ENCODE assay signal across 8 cellular contexts in the genomic region with DNA sequence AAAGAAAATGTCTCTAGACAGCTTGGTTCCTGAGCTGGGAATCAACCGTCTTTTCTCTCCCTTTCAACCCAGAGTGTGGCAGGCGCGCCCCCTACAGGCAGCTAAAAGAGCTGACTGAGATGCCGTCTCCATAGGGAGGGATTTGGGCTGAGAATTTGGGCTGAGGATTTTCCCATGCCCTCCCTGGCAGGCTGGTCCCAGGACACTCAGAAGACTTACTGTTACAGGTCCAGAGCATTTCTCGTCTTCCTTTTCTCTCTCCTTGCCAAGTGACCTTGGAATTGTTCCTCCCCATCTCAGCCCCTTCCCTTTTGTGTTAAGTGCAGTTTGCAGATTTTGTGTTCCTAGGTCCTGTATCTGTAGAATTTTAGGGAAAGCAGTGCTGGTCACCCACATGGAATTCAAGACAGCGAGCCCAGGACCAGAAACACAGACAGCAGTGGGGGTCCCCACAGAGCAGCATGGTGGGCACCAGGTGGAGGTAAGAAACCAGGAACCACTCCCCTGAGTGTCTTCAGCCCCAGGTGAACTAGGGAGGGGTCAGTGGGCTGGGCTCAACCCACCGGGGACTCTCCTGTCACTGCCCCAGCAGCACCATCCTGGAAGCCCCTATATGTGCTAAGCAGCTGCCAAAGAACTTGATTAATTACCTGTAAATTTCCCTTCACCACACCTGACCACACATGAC. TPM values are rescaled to one million over a fixed set of nuclear protein-coding genes. Genes with fewer than 3 reads are reported as not detected.
DNase-seq lines count a peak whose midpoint lies in the region; ATAC-seq and TF ChIP-seq lines count a peak whose summit lies in the region.

No MANE protein-coding gene starts in this region.

- no peak for ATAC-seq in HG03378 (IDR thresholded peaks at IDR 0.05; ENCODE audit: unreplicated experiment)

- H3K4me2 ChIP-seq in BLaER1, result 0 out of 2 replicates have a peak overlapping the region, but pooled peaks have one; percentile 4

- peaks cover 14% of the 10 kb centered on the region for H3K9me3 ChIP-seq in BLaER1

- no peaks in the 10 kb centered on the region for H3K27me3 ChIP-seq in BLaER1

- H3K4me3 ChIP-seq in BLaER1, result no peak overlapping the region
- no peak overlapping the region for H3K4me3 ChIP-seq in retinal pigment epithelial cell (ENCODE audit: low read length)

- POLR2A ChIA-PET in HEK293T (lab: Yijun Ruan, JAX), result no interaction called here

- H3K27ac ChIP-seq in BLaER1, result peak overlapping the region; percentile 54; the same call in 1 of the 2 replicates

- CTCF ChIA-PET in HEK293T (lab: Yijun Ruan, JAX), result interaction anchor here (0.7 to 1.8 kb wide), 10 partner anchors 12 to 132 kb away, joined by 3 to 14 read pairs (median 4); no protein-coding TSS in a partner anchor

- H3K9ac ChIP-seq in BLaER1, result no peak overlapping the region

- DNase-seq in HEK293T (ENCODE audit: extremely low spot score) (peak; percentile 89), RPMI7951 (ENCODE audit: low read depth) (peak; percentile 27), glomerular endothelial cell (ENCODE audit: extremely low read depth, low read depth, low spot score) (peak; percentile 10), retinal pigment epithelial cell (ENCODE audit: low read depth) (peak; percentile 0), OCI-M2 (lab: John Stamatoyannopoulos, UW; ENCODE audit: unreplicated experiment) (no peak)
- peak; percentile 63 for DNase-seq in activated T-helper 9 cell treated with anti-CD3 and anti-CD28 coated beads, Interleukin-2, amount 50 U/mL, for 16 hours (ENCODE audit: low read depth)

- TF ChIP-seq CTCF in retinal pigment epithelial cell (conservative IDR thresholded peaks at IDR 0.05; ENCODE audit: low read depth, low read length), result peak; percentile 85

- no peaks in the 10 kb centered on the region for H4K20me1 ChIP-seq in BLaER1

- H3K4me1 ChIP-seq in BLaER1, result peaks cover 67% of the 10 kb centered on the region

- no peaks in the 10 kb centered on the region for H3K36me3 ChIP-seq in BLaER1

TF ChIP-seq in HEK293T, 16 proteins besides CTCF, POLR2A, EP300 and RAD21:
- TF ChIP-seq SUZ12 (IDR thresholded peaks at IDR 0.05) (no peak), FOXM1 (IDR thresholded peaks at IDR 0.05; ENCODE audit: borderline replicate concordance) (no peak), PKNOX1 (IDR thresholded peaks at IDR 0.05) (no peak), L3MBTL2 (conservative IDR thresholded peaks at IDR 0.05) (no peak), HDGF (IDR thresholded peaks at IDR 0.05; ENCODE audit: borderline replicate concordance) (no peak), CTBP1 (IDR thresholded peaks at IDR 0.05; ENCODE audit: borderline replicate concordance) (no peak), ARNT (IDR thresholded peaks at IDR 0.05) (no peak)

RNA-seq across cellular contexts. Expression of gene IGLL5, which starts 9.9 kb away (rescaled TPM):
- not detected in 2 replicates for total RNA-seq in RPMI7951 (2014; rRNA removed; shearing (Covaris generic))
- total RNA-seq in glomerular endothelial cell, result not detected in 2 replicates
